ENCODE assay signal across 8 cellular contexts in the genomic region with DNA sequence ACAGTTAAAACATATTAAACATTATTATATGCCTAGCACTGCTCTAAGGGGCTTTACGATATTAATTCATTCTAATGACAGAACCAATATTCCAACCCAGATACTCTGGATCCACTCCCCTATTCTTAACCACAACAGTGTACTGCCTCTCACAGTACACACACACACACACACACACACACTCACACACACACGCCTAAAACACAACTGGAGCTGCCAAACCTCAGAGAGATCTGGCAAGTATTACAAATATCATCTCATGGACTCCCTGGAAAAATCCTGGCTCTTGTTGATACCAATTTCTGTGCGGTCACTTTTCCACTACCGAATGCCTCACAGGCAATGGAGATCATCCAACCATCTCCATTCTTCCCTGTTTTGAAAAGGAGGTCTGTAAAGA. TPM values are rescaled to one million over a fixed set of nuclear protein-coding genes. Genes with fewer than 3 reads are reported as not detected.
DNase-seq lines count a peak whose midpoint lies in the region; ATAC-seq and TF ChIP-seq lines count a peak whose summit lies in the region.

No MANE protein-coding gene starts in this region.

- H3K4me1 Mint-ChIP-seq in Calu3 (ENCODE audit: low read depth, unreplicated experiment) = peaks cover 23% of the 10 kb centered on the region

- H3K4me3 ChIP-seq in Panc1 (ENCODE audit: low read depth in 2 of 2, low read length in 2 of 2) (peak overlapping the region; percentile 36 to 48), esophagus muscularis mucosa (peak overlapping the region; percentile 74 to 92 (median 88)), osteoblast (ENCODE audit: insufficient read depth, low read length) (peak overlapping the region; percentile 88), lower leg skin (ENCODE audit: low read depth, poor library complexity, severe bottlenecking) (no peak overlapping the region)

- no peak for TF ChIP-seq CTCF in Calu3 (IDR thresholded peaks at IDR 0.05; ENCODE audit: unreplicated experiment)
- no peak for TF ChIP-seq CTCF in Panc1 (IDR thresholded peaks at IDR 0.05)
- TF ChIP-seq CTCF in esophagus muscularis mucosa (IDR thresholded peaks at IDR 0.05) = no peak
- TF ChIP-seq CTCF in osteoblast (IDR thresholded peaks at IDR 0.05; ENCODE audit: extremely low read depth, low read depth, low read length) = no peak
- no peak for TF ChIP-seq CTCF in lower leg skin (IDR thresholded peaks at IDR 0.05)

- 48% methylated on average over 4 of the region's 4 CpGs for WGBS in esophagus muscularis mucosa
- WGBS in lower leg skin, 2 donors = 45 to 48% methylated on average over 4 of the region's 4 CpGs

- in situ Hi-C loops in Panc1 (cut with HindIII; ENCODE audit: low pct_unique_long_range_greater_than_20kb, low sequenced_read_pairs) = no loop called here

- H3K36me3 ChIP-seq in Panc1 (ENCODE audit: control insufficient read depth, insufficient read depth, low read length) (peaks cover under 1% of the 10 kb centered on the region; the same call in 1 of the 2 replicates), esophagus muscularis mucosa (peaks cover 0 to 7% (median 4%) of the 10 kb centered on the region in 4 donors), osteoblast (ENCODE audit: insufficient read depth, low read length) (no peaks in the 10 kb centered on the region)

- H3K4me1 ChIP-seq in Panc1 (ENCODE audit: control insufficient read depth, insufficient read depth, low read length) = peaks cover 25% of the 10 kb centered on the region
- H3K4me1 ChIP-seq in esophagus muscularis mucosa = peaks cover 11 to 28% (median 15%) of the 10 kb centered on the region in 4 donors
- H3K4me1 ChIP-seq in osteoblast (ENCODE audit: insufficient read depth, low read length) = peaks cover 10% of the 10 kb centered on the region

- H3K4me3 Mint-ChIP-seq in Calu3 (ENCODE audit: low read depth, unreplicated experiment) = peak overlapping the region; percentile 95

- H3K9me3 ChIP-seq in Panc1 (ENCODE audit: control insufficient read depth, insufficient read depth, low read depth, low read length) (peaks cover 37% of the 10 kb centered on the region; the same call in 1 of the 2 replicates), esophagus muscularis mucosa (no peaks in the 10 kb centered on the region), osteoblast (ENCODE audit: low read depth, low read length) (no peaks in the 10 kb centered on the region)

- CTCF ChIA-PET in Calu3 (lab: Charles Lee) (interaction anchor here (1.2 to 1.9 kb wide), 3 partner anchors 10 to 119 kb away, joined by 3 to 14 read pairs (median 5); a partner anchor contains a TSS), Panc1 (lab: Charles Lee) (interaction anchor here (0.6 to 2.2 kb wide), 5 partner anchors 89 to 847 kb away, joined by 3 to 24 read pairs (median 5); a partner anchor contains a TSS)

- ATAC-seq in Panc1 = no peak
- ATAC-seq in GM21786 (IDR thresholded peaks at IDR 0.05; ENCODE audit: unreplicated experiment) = no peak
- ATAC-seq in HG03025 (IDR thresholded peaks at IDR 0.05; ENCODE audit: low FRiP score, unreplicated experiment) = no peak

- H3K9me3 Mint-ChIP-seq in Calu3 (ENCODE audit: low read depth, unreplicated experiment) = no peaks in the 10 kb centered on the region

- peak overlapping the region; percentile 86 for H3K4me2 ChIP-seq in osteoblast (ENCODE audit: insufficient read depth, low read length)

- peak overlapping the region; percentile 83 for H3K27ac ChIP-seq in Panc1 (ENCODE audit: low read length)
- peak overlapping the region in 3 of 4 donors; percentile 90 to 91 (median 90) for H3K27ac ChIP-seq in esophagus muscularis mucosa (replicated peaks in 1 of 4)
- no peak overlapping the region for H3K27ac ChIP-seq in osteoblast (ENCODE audit: low read depth, low read length)

- intact Hi-C loops in Calu3 (cut with micrococcal nuclease; ENCODE audit: unreplicated experiment) = no loop called here
- intact Hi-C loops in Panc1 (cut with micrococcal nuclease; ENCODE audit: unreplicated experiment) = no loop called here
- intact Hi-C loops in esophagus muscularis mucosa (cut with DNase I) = no loop called here
- intact Hi-C loops in lower leg skin (cut with DNase I; ENCODE audit: low total_unique reads) = no loop called here

- POLR2A ChIA-PET in Panc1 (lab: Charles Lee) = interaction anchor here (0.7 to 4.1 kb wide), 6 partner anchors 28 to 654 kb away, joined by 3 to 35 read pairs (median 4); a partner anchor contains a TSS

- TF ChIP-seq EP300 in esophagus muscularis mucosa (IDR thresholded peaks at IDR 0.05) = no peak

- no TSS peak for BruUV-seq in Calu3 (replicated peaks; lab: Mats Ljungman, UMichigan)
- BruUV-seq in Panc1 (replicated peaks; lab: Mats Ljungman, UMichigan) = no TSS peak

- peaks cover 20% of the 10 kb centered on the region for H3K36me3 Mint-ChIP-seq in Calu3 (ENCODE audit: insufficient read depth, unreplicated experiment)

- H4K20me1 ChIP-seq in osteoblast (ENCODE audit: insufficient read depth, low read length) = no peaks in the 10 kb centered on the region

- TF ChIP-seq POLR2A in esophagus muscularis mucosa (IDR thresholded peaks at IDR 0.05; ENCODE audit: low read depth) = no peak
- TF ChIP-seq POLR2A in lower leg skin (IDR thresholded peaks at IDR 0.05) = no peak

- no peaks in the 10 kb centered on the region for H3K27me3 Mint-ChIP-seq in Calu3 (ENCODE audit: unreplicated experiment)

- peaks cover 31% of the 10 kb centered on the region for H3K79me2 ChIP-seq in osteoblast (ENCODE audit: insufficient read depth, low read length)

- peak; percentile 10 for DNase-seq in Calu3
- no peak for DNase-seq in Panc1 (ENCODE audit: low read depth, low spot score)
- DNase-seq in esophagus muscularis mucosa (ENCODE audit: extremely low spot score) = no peak
- DNase-seq in osteoblast (ENCODE audit: insufficient read length, low spot score, missing footprints) = no peak
- no peak for DNase-seq in lower leg skin (ENCODE audit: low spot score in 2 of 2)
- no peak for DNase-seq in activated gamma-delta T cell (lab: John Stamatoyannopoulos, UW)

- no peak overlapping the region for H2AFZ ChIP-seq in osteoblast (ENCODE audit: low read length)

- H3K27me3 ChIP-seq in Panc1 (ENCODE audit: control insufficient read depth, insufficient read depth, low read length) (no peaks in the 10 kb centered on the region; the same call in 1 of the 2 replicates), esophagus muscularis mucosa (no peaks in the 10 kb centered on the region), osteoblast (ENCODE audit: insufficient read depth, low read length) (no peaks in the 10 kb centered on the region)

- H3K27ac Mint-ChIP-seq in Calu3 (ENCODE audit: unreplicated experiment) = peak overlapping the region; percentile 97

RNA-seq across cellular contexts. Expression of a gene that starts 1.3 kb away (rescaled TPM):
- 32.6 and 34.2 TPM in 2 replicates for total RNA-seq in Calu3 (2022)
- 251 TPM for total RNA-seq in Panc1 (2021; ENCODE audit: unreplicated experiment)
- polyA plus RNA-seq in Panc1 (2012; ENCODE audit: insufficient read length) = 125 TPM
- 10 to 100 TPM; 10.6 to 19.1 (median 14.9) TPM for total RNA-seq in esophagus muscularis mucosa
- total RNA-seq in osteoblast = 15.9 and 17.7 TPM in 2 replicates
- total RNA-seq in lower leg skin = 10 to 100 TPM in 2 of 4 donors, 1 to 10 TPM in 2; 5.7 to 14.7 (median 8.7) TPM

RNA-seq across cellular contexts. Expression of a gene that starts 33.4 kb away (rescaled TPM):
- 30.2 and 37.8 TPM in 2 replicates for total RNA-seq in Calu3 (2022)
- total RNA-seq in Panc1 (2021; ENCODE audit: unreplicated experiment) = 237 TPM
- polyA plus RNA-seq in Panc1 (2012; ENCODE audit: insufficient read length) = 49.1 TPM
- total RNA-seq in esophagus muscularis mucosa = 10 to 100 TPM in 3 of 4 donors, 1 to 10 TPM in 1; 8.6 to 23.3 (median 18.0) TPM
- 14.5 and 17.1 TPM in 2 replicates for total RNA-seq in osteoblast
- total RNA-seq in lower leg skin = 1 to 10 TPM; 1.8 to 6.8 (median 4.1) TPM
